In the genomic region with DNA sequence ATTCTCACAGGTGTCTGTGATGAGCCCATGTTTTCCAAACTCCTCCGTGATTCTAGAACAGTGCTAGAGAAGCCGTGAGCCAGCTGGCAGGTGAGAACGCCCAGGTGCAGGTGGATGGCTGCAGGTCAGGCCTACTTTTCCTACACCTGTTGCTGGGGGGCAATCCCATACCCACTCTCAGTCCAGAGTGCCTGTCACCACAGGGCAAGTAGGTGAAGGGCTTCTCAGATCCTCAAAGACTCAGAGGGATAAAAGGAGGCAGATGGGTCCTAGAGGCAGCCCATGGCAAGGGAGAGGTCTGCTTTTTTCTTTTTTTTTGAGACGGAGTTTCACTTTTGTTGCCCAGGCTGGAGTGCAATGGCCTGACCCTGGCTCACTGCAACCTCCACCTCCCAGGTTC, we compare ENCODE assay signal across 1 cellular context.
TF ChIP-seq lines count a peak whose summit lies in the region.

No MANE protein-coding gene starts in this region.

TF ChIP-seq in HepG2, 621 proteins besides CTCF, POLR2A, EP300 and RAD21:
- TF ChIP-seq, protein P1, sequence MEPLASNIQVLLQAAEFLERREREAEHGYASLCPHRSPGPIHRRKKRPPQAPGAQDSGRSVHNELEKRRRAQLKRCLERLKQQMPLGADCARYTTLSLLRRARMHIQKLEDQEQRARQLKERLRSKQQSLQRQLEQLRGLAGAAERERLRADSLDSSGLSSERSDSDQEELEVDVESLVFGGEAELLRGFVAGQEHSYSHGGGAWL (CRISPR knock-in tag; IDR thresholded peaks at IDR 0.05), result no peak
- 0 out of 2 replicates have a peak, but pooled peaks have one; percentile 8 for TF ChIP-seq SALL1 (CRISPR knock-in tag; IDR thresholded peaks at IDR 0.05)
- no peak for TF ChIP-seq ZBTB25 (CRISPR knock-in tag; IDR thresholded peaks at IDR 0.05)
